ENCODE assay signal across 17 cellular contexts in genomic region chr16:78744099-78744498, GRCh38.
A peak's percentile ranks its signal among the peaks of the same experiment; 100 is the strongest.
DNase-seq lines count a peak whose midpoint lies in the region; ATAC-seq and TF ChIP-seq lines count a peak whose summit lies in the region.
"Had no signal": no experiment of that assay in that cellular context is flagged by ENCODE, and none has a peak within 500 bp of the region (broad histone marks: within the 10 kb centered on the region; RNA-seq: fewer than 3 reads in every experiment).

No MANE protein-coding gene starts in this region.

- POLR2A ChIA-PET in activated CD4-positive, alpha-beta T cell treated with anti-CD3 and anti-CD28 coated beads, Interleukin-2, amount 10 ng/mL, durations not matched to agents 7 days and 5 days (lab: Charles Lee), result no interaction called here

- no peak overlapping the region for H3K4me3 ChIP-seq in uterus
- H3K4me3 ChIP-seq: GM23338, K562 had no signal

- peak overlapping the region; percentile 33 for H3K27ac Mint-ChIP-seq in activated CD4-positive, alpha-beta T cell treated with anti-CD3 and anti-CD28 coated beads, Interleukin-2, amount 10 ng/mL, durations not matched to agents 7 days and 5 days
- H3K27ac Mint-ChIP-seq in T-helper 17 cell, result peak overlapping the region; percentile 99
- peak overlapping the region; percentile 99 for H3K27ac Mint-ChIP-seq in memory B cell
- H3K27ac Mint-ChIP-seq: GM23338 had no signal

- peaks cover 2% of the 10 kb centered on the region for H3K36me3 Mint-ChIP-seq in activated CD4-positive, alpha-beta T cell treated with anti-CD3 and anti-CD28 coated beads, Interleukin-2, amount 10 ng/mL, durations not matched to agents 7 days and 5 days (ENCODE audit: low read depth)
- no peaks in the 10 kb centered on the region for H3K36me3 Mint-ChIP-seq in T-helper 17 cell (ENCODE audit: low read depth)
- H3K36me3 Mint-ChIP-seq in memory B cell, result no peaks in the 10 kb centered on the region

- intact Hi-C loops in uterus (cut with DNase I; ENCODE audit: low total_unique reads), result no loop called here

- H3K4me1 Mint-ChIP-seq in activated CD4-positive, alpha-beta T cell treated with anti-CD3 and anti-CD28 coated beads, Interleukin-2, amount 10 ng/mL, durations not matched to agents 7 days and 5 days, result peaks cover 31% of the 10 kb centered on the region
- H3K4me1 Mint-ChIP-seq in T-helper 17 cell (peaks cover 27% of the 10 kb centered on the region), memory B cell (peaks cover 39% of the 10 kb centered on the region)

- H3K4me1 ChIP-seq in uterus, result no peaks in the 10 kb centered on the region

- no peak overlapping the region for H3K4me3 Mint-ChIP-seq in activated CD4-positive, alpha-beta T cell treated with anti-CD3 and anti-CD28 coated beads, Interleukin-2, amount 10 ng/mL, durations not matched to agents 7 days and 5 days
- H3K4me3 Mint-ChIP-seq in T-helper 17 cell, result peak overlapping the region; percentile 87
- H3K4me3 Mint-ChIP-seq in memory B cell, result no peak overlapping the region
- H3K4me3 Mint-ChIP-seq: GM23338 had no signal

- H3K27ac ChIP-seq in uterus, result peak overlapping the region; percentile 37 to 71
- H3K27ac ChIP-seq: C4-2B had no signal

- ATAC-seq in T-helper 17 cell, result no peak
- no peak for ATAC-seq in memory B cell (ENCODE audit: low read depth)
- ATAC-seq in HG03095 (IDR thresholded peaks at IDR 0.05; ENCODE audit: unreplicated experiment), result no peak
- no peak for ATAC-seq in GM19455 (IDR thresholded peaks at IDR 0.05; ENCODE audit: unreplicated experiment)
- ATAC-seq: GM23338, K562, PC-3 had no signal

- TF ChIP-seq POLR2A in uterus (IDR thresholded peaks at IDR 0.05), result no peak

- H3K9me3 Mint-ChIP-seq in activated CD4-positive, alpha-beta T cell treated with anti-CD3 and anti-CD28 coated beads, Interleukin-2, amount 10 ng/mL, durations not matched to agents 7 days and 5 days, result peaks cover 6% of the 10 kb centered on the region
- H3K9me3 Mint-ChIP-seq in memory B cell, result peaks cover 6% of the 10 kb centered on the region
- H3K9me3 Mint-ChIP-seq: GM23338 had no signal

- H3K9me3 ChIP-seq in T-helper 17 cell (ENCODE audit: control insufficient read depth, low read length, poor library complexity, severe bottlenecking) (no peaks in the 10 kb centered on the region), uterus (no peaks in the 10 kb centered on the region)

- H3K27me3 Mint-ChIP-seq in activated CD4-positive, alpha-beta T cell treated with anti-CD3 and anti-CD28 coated beads, Interleukin-2, amount 10 ng/mL, durations not matched to agents 7 days and 5 days, result no peaks in the 10 kb centered on the region
- no peaks in the 10 kb centered on the region for H3K27me3 Mint-ChIP-seq in T-helper 17 cell
- no peaks in the 10 kb centered on the region for H3K27me3 Mint-ChIP-seq in memory B cell

- CTCF ChIA-PET in activated CD4-positive, alpha-beta T cell treated with anti-CD3 and anti-CD28 coated beads, Interleukin-2, amount 10 ng/mL, durations not matched to agents 7 days and 5 days (lab: Charles Lee), result no interaction called here

- DNase-seq in activated CD4-positive, alpha-beta T cell treated with anti-CD3 and anti-CD28 coated beads, Interleukin-2, amount 10 ng/mL, durations not matched to agents 7 days and 5 days, result no peak
- no peak for DNase-seq in activated CD4-positive, alpha-beta T cell treated with anti-CD3 and anti-CD28 coated beads, Interleukin-2, amount 50 U/mL, for 1 hour
- no peak for DNase-seq in T-helper 17 cell
- DNase-seq in memory B cell (ENCODE audit: low spot score in 2 of 2), result no peak
- DNase-seq in uterus, result no peak
- DNase-seq in NCI-H1105 treated with DMSO at 0.1 percent for 48 hours (lab: John Stamatoyannopoulos, UW), result no peak
- DNase-seq: 8988T, DMS79 treated with DMSO at 0.1 percent for 48 hours, NCI-H1092, NCI-H1694, NCI-H345, PC-3 had no signal

- no peaks in the 10 kb centered on the region for H3K27me3 ChIP-seq in uterus

- H3K36me3 ChIP-seq in uterus, result no peaks in the 10 kb centered on the region

- TF ChIP-seq CTCF in uterus (IDR thresholded peaks at IDR 0.05), result no peak

Comparison
In these comparisons a context has a peak if more than half of its experiments do, and no peak if none do; other contexts are left out.
1. H3K27ac Mint-ChIP-seq: peak in every context shown above with its lines; median percentile 99 in T-helper 17 cell; 99 in memory B cell; 33 in activated CD4-positive, alpha-beta T cell treated with anti-CD3 and anti-CD28 coated beads, Interleukin-2, amount 10 ng/mL, durations not matched to agents 7 days and 5 days.